13 cellular contexts compared by ENCODE assay signal in the genomic region with DNA sequence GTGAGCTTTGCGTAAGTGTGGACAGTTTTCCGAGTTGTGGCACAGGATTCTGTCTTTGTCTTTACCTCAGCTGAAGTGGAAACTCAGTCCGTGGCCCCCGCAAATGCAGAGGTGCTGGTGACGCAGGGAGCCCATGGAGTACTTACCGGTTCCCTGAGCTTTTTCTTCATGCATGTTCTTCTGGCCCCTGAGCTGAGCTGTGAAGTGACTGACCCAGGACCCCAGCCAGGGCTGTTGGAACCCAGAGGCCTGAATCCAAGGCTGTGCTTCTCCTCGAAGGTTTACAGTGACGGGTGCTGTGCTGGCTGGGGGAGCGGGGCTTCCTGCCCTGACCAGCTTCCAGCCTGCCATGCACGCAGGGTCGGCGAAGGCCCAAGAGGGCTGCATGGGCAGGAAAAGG.
DNase-seq lines count a peak whose midpoint lies in the region; TF ChIP-seq lines count a peak whose summit lies in the region.
"Had no signal": no experiment of that assay in that cellular context is flagged by ENCODE, and none has a peak within 500 bp of the region (broad histone marks: within the 10 kb centered on the region; RNA-seq: fewer than 3 reads in every experiment).

No MANE protein-coding gene starts in this region.

- H3K27ac ChIP-seq in MM.1S (ENCODE audit: low read length): peak overlapping the region; percentile 54; the same call in 1 of the 2 replicates
- H3K27ac ChIP-seq: 22Rv1, GM23248, HL-60 had no signal

- H3K4me2 ChIP-seq in MM.1S (ENCODE audit: low read depth, low read length): peak overlapping the region; percentile 66; the same call in 1 of the 2 replicates

- DNase-seq in activated effector memory CD4-positive, alpha-beta T cell treated with anti-CD3 and anti-CD28 coated beads, Interleukin-2, amount 50 U/mL, for 16 hours: peak; percentile 41
- no peak for DNase-seq in activated effector memory CD4-positive, alpha-beta T cell treated with Interleukin-2 at 50 U/mL for 16 hours
- DNase-seq in MM.1S: no peak
- DNase-seq in mesenteric fat pad (ENCODE audit: low spot score): peak; percentile 75
- peak; percentile 58 for DNase-seq in type B pancreatic cell (ENCODE audit: extremely low spot score, unreplicated experiment)
- no peak for DNase-seq in progenitor cell of endocrine pancreas (ENCODE audit: low spot score, unreplicated experiment)
- no peak for DNase-seq in NOMO-1 treated with DMSO at 0.1 percent for 48 hours (lab: John Stamatoyannopoulos, UW; ENCODE audit: unreplicated experiment)
- DNase-seq: Calu3; CD4-positive, alpha-beta T cell; DMS 273 treated with DMSO at 0.1 percent for 48 hours; GM23248 had no signal

- H3K4me3 Mint-ChIP-seq in type B pancreatic cell: no peak overlapping the region
- no peak overlapping the region for H3K4me3 Mint-ChIP-seq in progenitor cell of endocrine pancreas (ENCODE audit: low read depth)
- H3K4me3 Mint-ChIP-seq: CD4-positive, alpha-beta T cell had no signal

- H3K27ac Mint-ChIP-seq in type B pancreatic cell: no peak overlapping the region
- no peak overlapping the region for H3K27ac Mint-ChIP-seq in progenitor cell of endocrine pancreas
- H3K27ac Mint-ChIP-seq: CD4-positive, alpha-beta T cell had no signal

- no peaks in the 10 kb centered on the region for H3K79me2 ChIP-seq in MM.1S (ENCODE audit: low read length)

- H3K9me3 Mint-ChIP-seq in type B pancreatic cell: no peaks in the 10 kb centered on the region
- no peaks in the 10 kb centered on the region for H3K9me3 Mint-ChIP-seq in progenitor cell of endocrine pancreas (ENCODE audit: low read depth)
- H3K9me3 Mint-ChIP-seq: CD4-positive, alpha-beta T cell had no signal

- H3K27me3 ChIP-seq in MM.1S (replicated peaks; ENCODE audit: insufficient read depth, low read length): no peaks in the 10 kb centered on the region

- peak overlapping the region; percentile 50; the same call in 1 of the 2 replicates for H3K4me3 ChIP-seq in MM.1S (ENCODE audit: low read length)
- H3K4me3 ChIP-seq: GM23248 had no signal

- no peak overlapping the region; the same call in 1 of the 2 replicates for H3K9ac ChIP-seq in MM.1S (ENCODE audit: low read length)
- H3K9ac ChIP-seq: GM23248 had no signal

- no peak for TF ChIP-seq CTCF in MM.1S (IDR thresholded peaks at IDR 0.05; ENCODE audit: low read length)
- no peak for TF ChIP-seq CTCF in type B pancreatic cell (conservative IDR thresholded peaks at IDR 0.05)
- no peak for TF ChIP-seq CTCF in progenitor cell of endocrine pancreas (IDR thresholded peaks at IDR 0.05; ENCODE audit: unreplicated experiment)

- H3K27me3 Mint-ChIP-seq in type B pancreatic cell: peaks cover 30% of the 10 kb centered on the region
- peaks cover 13% of the 10 kb centered on the region for H3K27me3 Mint-ChIP-seq in progenitor cell of endocrine pancreas
- H3K27me3 Mint-ChIP-seq: CD4-positive, alpha-beta T cell had no signal

- no peaks in the 10 kb centered on the region; the same call in 1 of the 2 replicates for H3K4me1 ChIP-seq in MM.1S (ENCODE audit: low read length)

- H3K36me3 ChIP-seq in MM.1S (replicated peaks; ENCODE audit: insufficient read depth, low read length): no peaks in the 10 kb centered on the region

- H2AFZ ChIP-seq in MM.1S (ENCODE audit: low read length): peak overlapping the region; percentile 62
- H2AFZ ChIP-seq: GM23248 had no signal

- H4K20me1 ChIP-seq in MM.1S (ENCODE audit: insufficient read depth, low read length): no peaks in the 10 kb centered on the region

- H3K9me2 ChIP-seq in MM.1S (replicated peaks; ENCODE audit: insufficient read depth, low read length): no peaks in the 10 kb centered on the region

- H3K9me3 ChIP-seq in MM.1S (replicated peaks; ENCODE audit: insufficient read depth, low read length): no peaks in the 10 kb centered on the region

- H3K4me1 Mint-ChIP-seq in type B pancreatic cell (ENCODE audit: unreplicated experiment) (peaks cover 8% of the 10 kb centered on the region), progenitor cell of endocrine pancreas (ENCODE audit: low read depth) (peaks cover 5% of the 10 kb centered on the region)

- H3K36me3 Mint-ChIP-seq in type B pancreatic cell: no peaks in the 10 kb centered on the region
- no peaks in the 10 kb centered on the region for H3K36me3 Mint-ChIP-seq in progenitor cell of endocrine pancreas (ENCODE audit: insufficient read depth)

- no peaks in the 10 kb centered on the region for H3F3A ChIP-seq in MM.1S (ENCODE audit: insufficient read depth, low read length)

Comparison
In these comparisons a context has a peak if more than half of its experiments do, and no peak if none do; other contexts are left out.
1. DNase-seq: peak in activated effector memory CD4-positive, alpha-beta T cell treated with anti-CD3 and anti-CD28 coated beads, Interleukin-2, amount 50 U/mL, for 16 hours (single experiment), mesenteric fat pad (single experiment) and type B pancreatic cell (single experiment); none in activated effector memory CD4-positive, alpha-beta T cell treated with Interleukin-2 at 50 U/mL for 16 hours (single experiment), MM.1S (single experiment), progenitor cell of endocrine pancreas (single experiment) and NOMO-1 treated with DMSO at 0.1 percent for 48 hours (single experiment).